ENCODE assay signal across 20 cellular contexts in genomic region chr5:156015137-156015536, GRCh38.
DNase-seq lines count a peak whose midpoint lies in the region; TF ChIP-seq lines count a peak whose summit lies in the region.
"Had no signal": no experiment of that assay in that cellular context is flagged by ENCODE, and none has a peak within 500 bp of the region (broad histone marks: within the 10 kb centered on the region; RNA-seq: fewer than 3 reads in every experiment).

No MANE protein-coding gene starts in this region.

- H3K27ac ChIP-seq in C4-2B = no peak overlapping the region
- H3K27ac ChIP-seq in VCaP = no peak overlapping the region
- H3K27ac ChIP-seq in WERI-Rb-1 = no peak overlapping the region
- H3K27ac ChIP-seq: BLaER1 treated with 17β-estradiol and CSF1 and Interleukin-3, amounts not matched to agents 10 nM and 100 nM; PC-9; SJCRH30 had no signal

- H3K9me3 Mint-ChIP-seq in progenitor cell of endocrine pancreas (ENCODE audit: low read depth) = no peaks in the 10 kb centered on the region
- H3K9me3 Mint-ChIP-seq: CD4-positive, alpha-beta memory T cell had no signal

- H3K9me3 ChIP-seq in WERI-Rb-1 (ENCODE audit: severe bottlenecking) = no peaks in the 10 kb centered on the region
- H3K9me3 ChIP-seq: BLaER1 treated with 17β-estradiol and CSF1 and Interleukin-3, amounts not matched to agents 10 nM and 100 nM; MG63; SJCRH30 had no signal

- H3K27ac Mint-ChIP-seq in progenitor cell of endocrine pancreas = no peak overlapping the region
- H3K27ac Mint-ChIP-seq: CD4-positive, alpha-beta memory T cell had no signal

- TF ChIP-seq CTCF in C4-2B (conservative IDR thresholded peaks at IDR 0.05) = peak; percentile 17; the same call in 1 of the 2 replicates
- peak; percentile 47 for TF ChIP-seq CTCF in VCaP (conservative IDR thresholded peaks at IDR 0.05)
- peak; percentile 3 for TF ChIP-seq CTCF in fibroblast of villous mesenchyme (IDR thresholded peaks at IDR 0.05; ENCODE audit: insufficient read depth, low read depth, low read length)
- peak; percentile 25 for TF ChIP-seq CTCF in progenitor cell of endocrine pancreas (IDR thresholded peaks at IDR 0.05; ENCODE audit: unreplicated experiment)
- no peak for TF ChIP-seq CTCF in WERI-Rb-1 (IDR thresholded peaks at IDR 0.05; ENCODE audit: low read depth, low read length)

- no peaks in the 10 kb centered on the region for H3K36me3 ChIP-seq in WERI-Rb-1
- H3K36me3 ChIP-seq: BLaER1 treated with 17β-estradiol and CSF1 and Interleukin-3, amounts not matched to agents 10 nM and 100 nM; MG63; SJCRH30 had no signal

- H3K4me3 ChIP-seq in fibroblast of villous mesenchyme (ENCODE audit: low read depth, low read length) (no peak overlapping the region), WERI-Rb-1 (ENCODE audit: low read depth, low read length) (no peak overlapping the region)
- H3K4me3 ChIP-seq: BLaER1 treated with 17β-estradiol and CSF1 and Interleukin-3, amounts not matched to agents 10 nM and 100 nM; GM12878; MG63; PC-9; SJCRH30 had no signal

- DNase-seq in fibroblast of villous mesenchyme (ENCODE audit: low read depth) (no peak), progenitor cell of endocrine pancreas (ENCODE audit: low spot score, unreplicated experiment) (no peak), DMS153 (lab: John Stamatoyannopoulos, UW) (no peak), anterior cingulate cortex (lab: John Stamatoyannopoulos, UW) (no peak), WERI-Rb-1 (no peak)
- DNase-seq: CD4-positive, alpha-beta memory T cell; COR-L47; GOT3; HCEC 1CT; Karpas-422; MG63; NCI-H2029 treated with DMSO at 0.1 percent for 48 hours; NCI-H2227 treated with DMSO at 0.1 percent for 48 hours; NCI-H526 treated with DMSO at 0.1 percent for 48 hours; PC-9; SJCRH30 had no signal

- no peak overlapping the region for H3K4me3 Mint-ChIP-seq in progenitor cell of endocrine pancreas (ENCODE audit: low read depth)
- H3K4me3 Mint-ChIP-seq: CD4-positive, alpha-beta memory T cell had no signal

- no peaks in the 10 kb centered on the region for H3K4me1 Mint-ChIP-seq in progenitor cell of endocrine pancreas (ENCODE audit: low read depth)
- H3K4me1 Mint-ChIP-seq: CD4-positive, alpha-beta memory T cell had no signal

- H3K27me3 Mint-ChIP-seq in progenitor cell of endocrine pancreas = no peaks in the 10 kb centered on the region

- no peaks in the 10 kb centered on the region for H3K36me3 Mint-ChIP-seq in progenitor cell of endocrine pancreas (ENCODE audit: insufficient read depth)
- H3K36me3 Mint-ChIP-seq: CD4-positive, alpha-beta memory T cell had no signal

- H3K27me3 ChIP-seq in WERI-Rb-1 (ENCODE audit: insufficient read depth, low read depth, severe bottlenecking) = no peaks in the 10 kb centered on the region
- H3K27me3 ChIP-seq: BLaER1 treated with 17β-estradiol and CSF1 and Interleukin-3, amounts not matched to agents 10 nM and 100 nM; MG63; SJCRH30 had no signal
